In genomic region chr12:113244015-113244983, GRCh38 we compare ENCODE assay signal across 8 cellular contexts. TPM values are rescaled to one million over a fixed set of nuclear protein-coding genes. Genes with fewer than 3 reads are reported as not detected.
DNase-seq lines count a peak whose midpoint lies in the region; ATAC-seq and TF ChIP-seq lines count a peak whose summit lies in the region.

No MANE protein-coding gene starts in this region.

- H3K4me3 ChIP-seq in mucosa of descending colon (no peak overlapping the region), aorta (ENCODE audit: low read length in 2 of 2) (no peak overlapping the region)

- H3K27me3 Mint-ChIP-seq in stimulated activated naive CD8-positive, alpha-beta T cell treated with anti-CD3 and anti-CD28 coated beads, Interleukin-15, Interleukin-2, amounts not matched to agents 100 ng/mL and 50 ng/mL, for 24 hours: no peaks in the 10 kb centered on the region
- H3K27me3 Mint-ChIP-seq in dendritic cell treated with granulocyte-macrophage colony-stimulating factor and Interleukin-4, amounts not matched to agents 40 ng/mL and 50 ng/mL, for 4 days: no peaks in the 10 kb centered on the region

- no peak for TF ChIP-seq CTCF in mucosa of descending colon (IDR thresholded peaks at IDR 0.05)

- intact Hi-C loops in dendritic cell treated with granulocyte-macrophage colony-stimulating factor and Interleukin-4, amounts not matched to agents 40 ng/mL and 50 ng/mL, for 4 days (cut with micrococcal nuclease): no loop called here
- intact Hi-C loops in mucosa of descending colon (cut with DNase I, micrococcal nuclease) (no loop called here), aorta (cut with DNase I) (no loop called here)

- WGBS in aorta, 2 donors: 36 to 39% methylated on average over 22 of the region's 22 CpGs

- no peaks in the 10 kb centered on the region for H3K36me3 ChIP-seq in mucosa of descending colon (ENCODE audit: low read depth)
- no peaks in the 10 kb centered on the region for H3K36me3 ChIP-seq in aorta (ENCODE audit: control insufficient read depth in 1 of 2, insufficient read depth in 2 of 2, low read length in 1 of 2)

- peak overlapping the region; percentile 52 for H3K27ac Mint-ChIP-seq in stimulated activated naive CD8-positive, alpha-beta T cell treated with anti-CD3 and anti-CD28 coated beads, Interleukin-15, Interleukin-2, amounts not matched to agents 100 ng/mL and 50 ng/mL, for 24 hours
- H3K27ac Mint-ChIP-seq in dendritic cell treated with granulocyte-macrophage colony-stimulating factor and Interleukin-4, amounts not matched to agents 40 ng/mL and 50 ng/mL, for 4 days: peak overlapping the region; percentile 76

- H3K9me3 ChIP-seq in mucosa of descending colon (no peaks in the 10 kb centered on the region), aorta (ENCODE audit: control insufficient read depth, low read length) (no peaks in the 10 kb centered on the region)

- no peaks in the 10 kb centered on the region for H3K9me3 Mint-ChIP-seq in stimulated activated naive CD8-positive, alpha-beta T cell treated with anti-CD3 and anti-CD28 coated beads, Interleukin-15, Interleukin-2, amounts not matched to agents 100 ng/mL and 50 ng/mL, for 24 hours
- no peaks in the 10 kb centered on the region for H3K9me3 Mint-ChIP-seq in dendritic cell treated with granulocyte-macrophage colony-stimulating factor and Interleukin-4, amounts not matched to agents 40 ng/mL and 50 ng/mL, for 4 days

- H3K4me1 ChIP-seq in mucosa of descending colon (ENCODE audit: low read depth) (peaks cover 66% of the 10 kb centered on the region), aorta (ENCODE audit: control insufficient read depth in 1 of 2, insufficient read depth in 2 of 2, low read length in 2 of 2) (peaks cover 2 to 4% of the 10 kb centered on the region in 2 donors)

- no peak overlapping the region for H3K4me3 Mint-ChIP-seq in stimulated activated naive CD8-positive, alpha-beta T cell treated with anti-CD3 and anti-CD28 coated beads, Interleukin-15, Interleukin-2, amounts not matched to agents 100 ng/mL and 50 ng/mL, for 24 hours
- H3K4me3 Mint-ChIP-seq in dendritic cell treated with granulocyte-macrophage colony-stimulating factor and Interleukin-4, amounts not matched to agents 40 ng/mL and 50 ng/mL, for 4 days: peak overlapping the region; percentile 17

- H3K27ac ChIP-seq in aorta (ENCODE audit: low read depth in 1 of 2, low read length in 2 of 2): peak overlapping the region; percentile 34 to 92

- no peak for DNase-seq in stimulated activated naive CD8-positive, alpha-beta T cell treated with anti-CD3 and anti-CD28 coated beads, Interleukin-15, Interleukin-2, amounts not matched to agents 100 U/mL and 50 U/mL, for 24 hours
- DNase-seq in mucosa of descending colon (peak; percentile 78 to 83 (median 78)), aorta (peak; percentile 79 to 91), A172 (ENCODE audit: low spot score) (no peak), NCI-H1436 (lab: John Stamatoyannopoulos, UW) (no peak)

- peaks cover 7% of the 10 kb centered on the region for H3K4me1 Mint-ChIP-seq in stimulated activated naive CD8-positive, alpha-beta T cell treated with anti-CD3 and anti-CD28 coated beads, Interleukin-15, Interleukin-2, amounts not matched to agents 100 ng/mL and 50 ng/mL, for 24 hours (ENCODE audit: low read depth)
- H3K4me1 Mint-ChIP-seq in dendritic cell treated with granulocyte-macrophage colony-stimulating factor and Interleukin-4, amounts not matched to agents 40 ng/mL and 50 ng/mL, for 4 days (ENCODE audit: low read depth): peaks cover 85% of the 10 kb centered on the region

- H3K36me3 Mint-ChIP-seq in stimulated activated naive CD8-positive, alpha-beta T cell treated with anti-CD3 and anti-CD28 coated beads, Interleukin-15, Interleukin-2, amounts not matched to agents 100 ng/mL and 50 ng/mL, for 24 hours (ENCODE audit: low read depth): peaks cover 48% of the 10 kb centered on the region
- H3K36me3 Mint-ChIP-seq in dendritic cell treated with granulocyte-macrophage colony-stimulating factor and Interleukin-4, amounts not matched to agents 40 ng/mL and 50 ng/mL, for 4 days (ENCODE audit: low read depth): peaks cover 97% of the 10 kb centered on the region

- H3K27me3 ChIP-seq in aorta (ENCODE audit: control insufficient read depth in 1 of 2, insufficient read depth in 2 of 2, low read length in 1 of 2): no peaks in the 10 kb centered on the region

- no peak for ATAC-seq in stimulated activated naive CD8-positive, alpha-beta T cell treated with anti-CD3 and anti-CD28 coated beads, Interleukin-15, Interleukin-2, amounts not matched to agents 100 U/mL and 50 U/mL, for 24 hours
- ATAC-seq in mucosa of descending colon (peak; percentile 2), aorta (ENCODE audit: low FRiP score) (peak; percentile 51), HG03039 (IDR thresholded peaks at IDR 0.05; ENCODE audit: unreplicated experiment) (no peak)

RNA-seq across cellular contexts. Expression of gene TPCN1, which starts 23.0 kb away (rescaled TPM):
- total RNA-seq in mucosa of descending colon (100 to 1,000 TPM in 1 of 3 donors, 10 to 100 TPM in 2; 89.9 to 133 (median 91.3) TPM), aorta (100 to 1,000 TPM in 1 of 2 donors, 10 to 100 TPM in 1; 65.9 to 128 TPM)
- polyA plus RNA-seq in aorta: 100 to 1,000 TPM in 1 of 2 donors, 10 to 100 TPM in 1; 21.4 to 108 TPM
- total RNA-seq in A172 (2014; rRNA removed; shearing (Covaris generic)): 8.9 and 13.3 TPM in 2 replicates

RNA-seq across cellular contexts. Expression of gene RITA1, which starts 58.8 kb away (rescaled TPM):
- total RNA-seq in mucosa of descending colon (10 to 100 TPM; 13.0 to 17.0 (median 14.9) TPM), aorta (10 to 100 TPM in 1 of 2 donors, 1 to 10 TPM in 1; 6.1 to 10.0 TPM)
- 10 to 100 TPM; 10.8 to 11.5 TPM for polyA plus RNA-seq in aorta
- total RNA-seq in A172 (2014; rRNA removed; shearing (Covaris generic)): 51.2 and 52.2 TPM in 2 replicates

RNA-seq across cellular contexts. Expression of gene DDX54, which starts 59.0 kb away (rescaled TPM):
- total RNA-seq in mucosa of descending colon (10 to 100 TPM; 46.4 to 60.6 (median 53.2) TPM), aorta (10 to 100 TPM; 47.2 to 48.6 TPM)
- 10 to 100 TPM; 12.6 to 70.8 TPM for polyA plus RNA-seq in aorta
- total RNA-seq in A172 (2014; rRNA removed; shearing (Covaris generic)): 56.4 and 69.1 TPM in 2 replicates

Comparison
In these comparisons a context has a peak if more than half of its experiments do, and no peak if none do; other contexts are left out.
1. ATAC-seq: peak in mucosa of descending colon (single experiment) and aorta (single experiment); none in stimulated activated naive CD8-positive, alpha-beta T cell treated with anti-CD3 and anti-CD28 coated beads, Interleukin-15, Interleukin-2, amounts not matched to agents 100 U/mL and 50 U/mL, for 24 hours (single experiment) and HG03039 (single experiment).
2. DNase-seq: peak in mucosa of descending colon (3 of 3) and aorta (2 of 2); none in stimulated activated naive CD8-positive, alpha-beta T cell treated with anti-CD3 and anti-CD28 coated beads, Interleukin-15, Interleukin-2, amounts not matched to agents 100 U/mL and 50 U/mL, for 24 hours (single experiment), A172 (single experiment) and NCI-H1436 (single experiment).